ENCODE assay signal across 8 cellular contexts in the genomic region with DNA sequence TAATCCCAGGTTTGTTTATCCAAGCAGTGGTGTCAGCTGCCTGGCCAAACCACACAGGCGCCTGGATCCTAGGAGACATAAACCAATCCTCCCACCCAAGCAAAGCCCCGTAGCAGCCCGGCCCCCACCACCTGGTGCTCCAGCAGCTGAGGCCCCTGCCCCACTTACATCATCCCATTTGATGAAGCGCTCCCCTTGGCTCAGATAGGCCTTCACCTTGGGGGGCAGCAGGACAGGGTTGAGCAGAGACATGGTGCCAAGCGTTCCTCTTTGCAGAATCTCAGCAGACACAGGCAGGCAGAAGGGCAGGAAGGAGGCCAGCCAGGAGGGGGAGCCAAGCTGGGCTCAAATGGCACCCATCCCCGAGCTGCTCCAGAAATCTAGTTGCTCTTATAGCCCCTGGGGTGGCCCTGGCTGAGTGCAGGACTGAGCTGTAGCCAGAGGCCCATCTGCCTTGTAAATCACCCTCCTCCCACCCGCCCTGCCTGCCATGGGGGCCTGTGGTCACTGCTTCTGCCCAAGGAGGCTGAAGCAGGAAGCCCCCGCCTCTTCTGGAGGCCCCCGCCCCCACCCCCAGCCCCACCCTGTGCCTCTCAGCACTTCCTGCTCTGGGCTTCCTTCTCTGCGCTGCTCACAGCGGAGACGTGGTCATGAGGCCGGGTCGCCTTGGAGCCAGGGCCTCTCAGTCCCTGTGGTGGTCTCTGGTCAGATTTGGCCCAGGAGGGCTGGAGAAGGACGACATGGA. TPM values are rescaled to one million over a fixed set of nuclear protein-coding genes. Genes with fewer than 3 reads are reported as not detected.
DNase-seq lines count a peak whose midpoint lies in the region; ATAC-seq and TF ChIP-seq lines count a peak whose summit lies in the region.

A gene with protein sequence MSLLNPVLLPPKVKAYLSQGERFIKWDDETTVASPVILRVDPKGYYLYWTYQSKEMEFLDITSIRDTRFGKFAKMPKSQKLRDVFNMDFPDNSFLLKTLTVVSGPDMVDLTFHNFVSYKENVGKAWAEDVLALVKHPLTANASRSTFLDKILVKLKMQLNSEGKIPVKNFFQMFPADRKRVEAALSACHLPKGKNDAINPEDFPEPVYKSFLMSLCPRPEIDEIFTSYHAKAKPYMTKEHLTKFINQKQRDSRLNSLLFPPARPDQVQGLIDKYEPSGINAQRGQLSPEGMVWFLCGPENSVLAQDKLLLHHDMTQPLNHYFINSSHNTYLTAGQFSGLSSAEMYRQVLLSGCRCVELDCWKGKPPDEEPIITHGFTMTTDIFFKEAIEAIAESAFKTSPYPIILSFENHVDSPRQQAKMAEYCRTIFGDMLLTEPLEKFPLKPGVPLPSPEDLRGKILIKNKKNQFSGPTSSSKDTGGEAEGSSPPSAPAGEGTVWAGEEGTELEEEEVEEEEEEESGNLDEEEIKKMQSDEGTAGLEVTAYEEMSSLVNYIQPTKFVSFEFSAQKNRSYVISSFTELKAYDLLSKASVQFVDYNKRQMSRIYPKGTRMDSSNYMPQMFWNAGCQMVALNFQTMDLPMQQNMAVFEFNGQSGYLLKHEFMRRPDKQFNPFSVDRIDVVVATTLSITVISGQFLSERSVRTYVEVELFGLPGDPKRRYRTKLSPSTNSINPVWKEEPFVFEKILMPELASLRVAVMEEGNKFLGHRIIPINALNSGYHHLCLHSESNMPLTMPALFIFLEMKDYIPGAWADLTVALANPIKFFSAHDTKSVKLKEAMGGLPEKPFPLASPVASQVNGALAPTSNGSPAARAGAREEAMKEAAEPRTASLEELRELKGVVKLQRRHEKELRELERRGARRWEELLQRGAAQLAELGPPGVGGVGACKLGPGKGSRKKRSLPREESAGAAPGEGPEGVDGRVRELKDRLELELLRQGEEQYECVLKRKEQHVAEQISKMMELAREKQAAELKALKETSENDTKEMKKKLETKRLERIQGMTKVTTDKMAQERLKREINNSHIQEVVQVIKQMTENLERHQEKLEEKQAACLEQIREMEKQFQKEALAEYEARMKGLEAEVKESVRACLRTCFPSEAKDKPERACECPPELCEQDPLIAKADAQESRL (minus strand): TSS at position 515 of the 745 bp plus-strand sequence. CDS start 263 bp downstream, at position 252.

- H3K4me1 Mint-ChIP-seq in T-helper 1 cell treated with Interleukin-12 subunit alpha and Interleukin-12 subunit beta and Interleukin-4 antibody, amounts not matched to agents 30 μg/mL and 1 μg/mL, for 36 hours (ENCODE audit: low read depth), result peaks cover 37% of the 10 kb centered on the region

- H3K9me3 Mint-ChIP-seq in T-helper 1 cell treated with Interleukin-12 subunit alpha and Interleukin-12 subunit beta and Interleukin-4 antibody, amounts not matched to agents 30 μg/mL and 1 μg/mL, for 36 hours, result no peaks in the 10 kb centered on the region

- peaks cover 15% of the 10 kb centered on the region for H3K36me3 Mint-ChIP-seq in T-helper 1 cell treated with Interleukin-12 subunit alpha and Interleukin-12 subunit beta and Interleukin-4 antibody, amounts not matched to agents 30 μg/mL and 1 μg/mL, for 36 hours (ENCODE audit: low read depth)

- no peak within 1 kb of the TSS for H3K27ac ChIP-seq in adipose tissue (ENCODE audit: low read depth, low read length)

- H3K27ac Mint-ChIP-seq in T-helper 1 cell treated with Interleukin-12 subunit alpha and Interleukin-12 subunit beta and Interleukin-4 antibody, amounts not matched to agents 30 μg/mL and 1 μg/mL, for 36 hours, result peak within 1 kb of the TSS; percentile 97

- TF ChIP-seq POLR2A in lower leg skin (IDR thresholded peaks at IDR 0.05), result no peak

- H3K4me3 ChIP-seq in lower leg skin (ENCODE audit: low read depth, poor library complexity, severe bottlenecking) (peak within 1 kb of the TSS; percentile 8), foreskin fibroblast (ENCODE audit: low read depth in 1 of 2, low read length in 2 of 2) (no peak within 1 kb of the TSS)

- TF ChIP-seq CTCF in lower leg skin (IDR thresholded peaks at IDR 0.05) (no peak), foreskin fibroblast (IDR thresholded peaks at IDR 0.05; ENCODE audit: low read depth, low read length) (no peak)

- ATAC-seq in HG03280 (IDR thresholded peaks at IDR 0.05; ENCODE audit: unreplicated experiment), result peak; percentile 49

- intact Hi-C loops in lower leg skin (cut with DNase I; ENCODE audit: low total_unique reads), result no loop called here

- peak; percentile 42 for DNase-seq in NCI-H510A treated with DMSO at 0.1 percent for 48 hours (lab: John Stamatoyannopoulos, UW)
- no peak for DNase-seq in NCI-H510A (lab: John Stamatoyannopoulos, UW)
- no peak for DNase-seq in lower leg skin (ENCODE audit: low spot score in 2 of 2)
- peak; percentile 45 for DNase-seq in stimulated activated CD8-positive, alpha-beta memory T cell treated with anti-CD3 and anti-CD28 coated beads, Interleukin-4, amount 100 ng/mL, for 24 hours (ENCODE audit: low read depth)
- no peak for DNase-seq in foreskin fibroblast

- H3K4me3 Mint-ChIP-seq in T-helper 1 cell treated with Interleukin-12 subunit alpha and Interleukin-12 subunit beta and Interleukin-4 antibody, amounts not matched to agents 30 μg/mL and 1 μg/mL, for 36 hours, result peak within 1 kb of the TSS; percentile 95

- WGBS in adipose tissue, 3 donors, result 29 to 58% (median 32%) methylated on average over 15 of the region's 15 CpGs
- 70 to 71% methylated on average over 13 to 15 of the region's 15 CpGs for WGBS in lower leg skin, 2 donors

- H3K27me3 Mint-ChIP-seq in T-helper 1 cell treated with Interleukin-12 subunit alpha and Interleukin-12 subunit beta and Interleukin-4 antibody, amounts not matched to agents 30 μg/mL and 1 μg/mL, for 36 hours (ENCODE audit: low read depth), result peaks cover 14% of the 10 kb centered on the region

RNA-seq across cellular contexts. Expression of the gene that starts here (rescaled TPM):
- 10 to 100 TPM in 2 of 3 donors, 1 to 10 TPM in 1; 3.3 to 15.1 (median 12.7) TPM for polyA plus RNA-seq in adipose tissue
- total RNA-seq in lower leg skin, result 1 to 10 TPM in 3 of 4 donors, under 1 TPM in 1; 0.88 to 4.2 (median 2.3) TPM

Comparison
In these comparisons a context has a peak if more than half of its experiments do, and no peak if none do; other contexts are left out.
1. DNase-seq: peak in NCI-H510A treated with DMSO at 0.1 percent for 48 hours (single experiment) and stimulated activated CD8-positive, alpha-beta memory T cell treated with anti-CD3 and anti-CD28 coated beads, Interleukin-4, amount 100 ng/mL, for 24 hours (single experiment); none in NCI-H510A (single experiment), lower leg skin (0 of 2) and foreskin fibroblast (0 of 2).